In genomic region chr4:107826427-107826980, GRCh38 we compare ENCODE assay signal across 10 cellular contexts. TPM values are rescaled to one million over a fixed set of nuclear protein-coding genes. Genes with fewer than 3 reads are reported as not detected.
DNase-seq lines count a peak whose midpoint lies in the region; ATAC-seq, FAIRE-seq and TF ChIP-seq lines count a peak whose summit lies in the region.
"Had no signal": no experiment of that assay in that cellular context is flagged by ENCODE, and none has a peak within 500 bp of the region (broad histone marks: within the 10 kb centered on the region; RNA-seq: fewer than 3 reads in every experiment).

No MANE protein-coding gene starts in this region.

- no peaks in the 10 kb centered on the region for H3K27me3 ChIP-seq in GM23248 (replicated peaks; ENCODE audit: insufficient read depth)
- H3K27me3 ChIP-seq in adipocyte (replicated peaks; ENCODE audit: control insufficient read depth, insufficient read depth, low read length), result no peaks in the 10 kb centered on the region
- H3K27me3 ChIP-seq in sigmoid colon, result no peaks in the 10 kb centered on the region

- peaks cover 54% of the 10 kb centered on the region for H3K79me2 ChIP-seq in GM23248 (ENCODE audit: insufficient read depth)

- TF ChIP-seq POLR2A in sigmoid colon (IDR thresholded peaks at IDR 0.05), result no peak

- peaks cover 18% of the 10 kb centered on the region for H3F3A ChIP-seq in GM23248 (ENCODE audit: insufficient read depth)

- H3K36me3 Mint-ChIP-seq in natural killer cell treated with Interleukin-12 subunit alpha and Interleukin-12 subunit beta and Interleukin-15 and Interleukin-18, amount 100 ng/mL, for 72 hours, result peaks cover 5% of the 10 kb centered on the region

- no peak overlapping the region for H2AFZ ChIP-seq in GM23248

- ATAC-seq in natural killer cell treated with Interleukin-12 subunit alpha and Interleukin-12 subunit beta and Interleukin-15 and Interleukin-18, amount 100 ng/mL, for 72 hours, result no peak

- H3K36me3 ChIP-seq in GM23248 (ENCODE audit: low read depth) (no peaks in the 10 kb centered on the region), adipocyte (ENCODE audit: control insufficient read depth, insufficient read depth, low read length, severe bottlenecking) (no peaks in the 10 kb centered on the region), sigmoid colon (no peaks in the 10 kb centered on the region)

- intact Hi-C loops in sigmoid colon (cut with DNase I), result loop anchor here (5.0 kb wide), 1 partner anchor 104 kb away; the partner anchor contains the start of gene PAPSS1

- TF ChIP-seq CTCF in sigmoid colon (IDR thresholded peaks at IDR 0.05), result no peak

- peaks cover 25 to 41% of the 10 kb centered on the region in 2 donors for H3K27me3 Mint-ChIP-seq in natural killer cell treated with Interleukin-12 subunit alpha and Interleukin-12 subunit beta and Interleukin-15 and Interleukin-18, amount 100 ng/mL, for 72 hours

- no peaks in the 10 kb centered on the region for H3K9me3 Mint-ChIP-seq in natural killer cell treated with Interleukin-12 subunit alpha and Interleukin-12 subunit beta and Interleukin-15 and Interleukin-18, amount 100 ng/mL, for 72 hours

- no peaks in the 10 kb centered on the region for H3K9me2 ChIP-seq in GM23248 (ENCODE audit: insufficient read depth)

- H3K4me2 ChIP-seq in GM23248 (ENCODE audit: unreplicated experiment), result peak overlapping the region; percentile 100

- H3K9ac ChIP-seq in GM23248, result peak overlapping the region; percentile 96
- H3K9ac ChIP-seq in adipocyte (ENCODE audit: low read length), result peak overlapping the region; percentile 91

- H3K27ac Mint-ChIP-seq in natural killer cell treated with Interleukin-12 subunit alpha and Interleukin-12 subunit beta and Interleukin-15 and Interleukin-18, amount 100 ng/mL, for 72 hours, result no peak overlapping the region

- peaks cover 16% of the 10 kb centered on the region; the same call in 1 of the 2 replicates for H3K4me1 ChIP-seq in GM23248 (ENCODE audit: insufficient read depth)
- peaks cover 22% of the 10 kb centered on the region for H3K4me1 ChIP-seq in adipocyte (ENCODE audit: control insufficient read depth, insufficient read depth, low read length)
- peaks cover 0 to 53% (median 44%) of the 10 kb centered on the region in 4 donors for H3K4me1 ChIP-seq in sigmoid colon

- TF ChIP-seq EP300 in sigmoid colon (IDR thresholded peaks at IDR 0.05), result no peak

- H3K4me3 Mint-ChIP-seq in natural killer cell treated with Interleukin-12 subunit alpha and Interleukin-12 subunit beta and Interleukin-15 and Interleukin-18, amount 100 ng/mL, for 72 hours, result no peak overlapping the region

- H3K9me3 ChIP-seq in GM23248 (ENCODE audit: low read depth), result no peaks in the 10 kb centered on the region
- no peaks in the 10 kb centered on the region for H3K9me3 ChIP-seq in adipocyte (ENCODE audit: control insufficient read depth, low read length)
- H3K9me3 ChIP-seq in sigmoid colon, result no peaks in the 10 kb centered on the region

- peak; percentile 95 for FAIRE-seq in islet of Langerhans (lab: Jason Lieb, UNC)

- H3K4me1 Mint-ChIP-seq in natural killer cell treated with Interleukin-12 subunit alpha and Interleukin-12 subunit beta and Interleukin-15 and Interleukin-18, amount 100 ng/mL, for 72 hours (ENCODE audit: low read depth in 2 of 2), result peaks cover 5 to 6% of the 10 kb centered on the region in 2 donors

- in situ Hi-C loops in GM23248 (cut with MboI), result no loop called here

- peak overlapping the region; percentile 81 for H3K4me3 ChIP-seq in GM23248
- peak overlapping the region; percentile 94 for H3K4me3 ChIP-seq in adipocyte (ENCODE audit: low read length)
- peak overlapping the region; percentile 80 to 92 (median 89) for H3K4me3 ChIP-seq in sigmoid colon

- no peaks in the 10 kb centered on the region for H4K20me1 ChIP-seq in GM23248 (ENCODE audit: insufficient read depth)

- 65 to 70% methylated on average over 5 of the region's 5 CpGs for WGBS in GM23248 (ENCODE audit: low coverage in 1 of 2, low lambda C conversion rate in 2 of 2, missing lambda C conversion rate in 2 of 2), 2 experiments
- 17 to 66% methylated on average over 5 of the region's 5 CpGs for WGBS in sigmoid colon, 2 donors

- DNase-seq in GM23248 (peak; percentile 19), adipocyte (ENCODE audit: low read depth) (no peak), sigmoid colon (no peak), dedifferentiated amniotic fluid mesenchymal stem cell (ENCODE audit: extremely low spot score) (no peak), CD1c-positive myeloid dendritic cell (ENCODE audit: extremely low spot score) (no peak)
- DNase-seq in natural killer cell treated with Interleukin-12 subunit alpha and Interleukin-12 subunit beta and Interleukin-15 and Interleukin-18, amount 100 ng/mL, for 72 hours (ENCODE audit: low spot score), result no peak
- DNase-seq in stimulated activated CD4-positive, alpha-beta T cell treated with anti-CD3 and anti-CD28 coated beads, Interleukin-4, amount 100 ng/mL, for 24 hours, result no peak
- DNase-seq: activated naive CD4-positive, alpha-beta T cell; stimulated activated CD8-positive, alpha-beta memory T cell treated with anti-CD3 and anti-CD28 coated beads, Interleukin-4, amount 100 ng/mL, for 48 hours had no signal

- H3K27ac ChIP-seq in GM23248 (no peak overlapping the region), sigmoid colon (peak overlapping the region; percentile 93 to 97 (median 96))

RNA-seq across cellular contexts. Expression of gene SGMS2, which starts 1.8 kb away (rescaled TPM):
- total RNA-seq in GM23248 (2014; rRNA removed; shearing (Covaris generic)), result 116 and 165 TPM in 2 replicates
- polyA plus RNA-seq in GM23248 (2016; fragmentation: Nextera tagmentation; extraction: Ambion mirVana), result 35.3 and 39.1 TPM in 2 replicates
- total RNA-seq in sigmoid colon, result 100 to 1,000 TPM; 101 to 204 (median 147) TPM
- polyA plus RNA-seq in sigmoid colon, result 1 to 10 TPM; 3.0 to 6.3 (median 4.2) TPM
- under 1 TPM; 0.50 to 0.62 TPM for total RNA-seq in natural killer cell treated with Interleukin-12 subunit alpha and Interleukin-12 subunit beta and Interleukin-15 and Interleukin-18, amount 100 ng/mL, for 72 hours

Comparison
In these comparisons a context has a peak if more than half of its experiments do, and no peak if none do; other contexts are left out.
1. RNA of gene SGMS2, which starts 1.8 kb away (total RNA-seq): 101 to 204 TPM in sigmoid colon and 116 to 165 TPM in GM23248; 0.50 to 0.62 TPM in natural killer cell treated with Interleukin-12 subunit alpha and Interleukin-12 subunit beta and Interleukin-15 and Interleukin-18, amount 100 ng/mL, for 72 hours; every median in the first group is over 10 times any median in the second.
2. Peak in every context shown above with its lines, with median percentiles within 50 percentile points of each other: H3K4me3 ChIP-seq.